ENCODE assay signal across 9 cellular contexts in genomic region chr11:95389427-95389826, GRCh38.
"Had no signal": no experiment of that assay in that cellular context is flagged by ENCODE, and none has a peak within 500 bp of the region (broad histone marks: within the 10 kb centered on the region; RNA-seq: fewer than 3 reads in every experiment).

No MANE protein-coding gene starts in this region.

- H2AFZ ChIP-seq: GM23248 had no signal

- ATAC-seq: HCT116, K562 had no signal

- H3K9ac ChIP-seq: GM23248 had no signal

- H3K36me3 ChIP-seq: HAP-1 had no signal

- H3K9me3 ChIP-seq: HAP-1 had no signal

- H3K27ac ChIP-seq: GM23248, HL-60 had no signal

- DNase-seq: GM23248, GOT3, H7, HFFc6, IMR-90 had no signal

- H3K4me3 ChIP-seq: GM23248, HAP-1, K562 had no signal
